In genomic region chr4:3706111-3706511, GRCh38 we compare ENCODE assay signal across 22 cellular contexts.
"Had no signal": no experiment of that assay in that cellular context is flagged by ENCODE, and none has a peak within 500 bp of the region (broad histone marks: within the 10 kb centered on the region; RNA-seq: fewer than 3 reads in every experiment).

No MANE protein-coding gene starts in this region.

- H3K27me3 Mint-ChIP-seq: activated CD4-positive, alpha-beta T cell treated with anti-CD3 and anti-CD28 coated beads, Interleukin-2, amount 10 ng/mL, durations not matched to agents 7 days and 5 days had no signal

- H3K27ac ChIP-seq: neutrophil, ovary, psoas muscle, right atrium auricular region, thyroid gland, VCaP had no signal

- H3K9me3 Mint-ChIP-seq: activated CD4-positive, alpha-beta T cell treated with anti-CD3 and anti-CD28 coated beads, Interleukin-2, amount 10 ng/mL, durations not matched to agents 7 days and 5 days; activated T-cell treated with anti-CD3 and anti-CD28 coated beads, Interleukin-2, amount 50 U/mL, for 24 hours; activated T-helper 17 cell treated with anti-CD3 and anti-CD28 coated beads, Interleukin-2, amount 50 U/mL, for 72 hours; naive B cell had no signal

- H3K4me3 ChIP-seq: ovary, psoas muscle, right atrium auricular region, thyroid gland had no signal

- H3K36me3 Mint-ChIP-seq: naive B cell had no signal

- H3K9me3 ChIP-seq: neutrophil, ovary, psoas muscle, right atrium auricular region, SK-N-SH, thyroid gland had no signal

- H3K27ac Mint-ChIP-seq: activated CD4-positive, alpha-beta T cell treated with anti-CD3 and anti-CD28 coated beads, Interleukin-2, amount 10 ng/mL, durations not matched to agents 7 days and 5 days; activated CD8-positive, alpha-beta T cell treated with anti-CD3 and anti-CD28 coated beads, Interleukin-2, amount 10 ng/mL, durations not matched to agents 7 days and 5 days; activated T-cell treated with anti-CD3 and anti-CD28 coated beads, Interleukin-2, amount 50 U/mL, for 24 hours; activated T-helper 17 cell treated with anti-CD3 and anti-CD28 coated beads, Interleukin-2, amount 50 U/mL, for 72 hours; naive B cell had no signal

- H3K27me3 ChIP-seq: ovary, thyroid gland had no signal

- H3K9ac ChIP-seq: SK-N-SH had no signal

- H3K4me1 ChIP-seq: psoas muscle, right atrium auricular region had no signal

- H3K4me2 ChIP-seq: SK-N-SH had no signal

- H3K4me3 Mint-ChIP-seq: activated CD4-positive, alpha-beta T cell treated with anti-CD3 and anti-CD28 coated beads, Interleukin-2, amount 10 ng/mL, durations not matched to agents 7 days and 5 days; activated CD8-positive, alpha-beta T cell treated with anti-CD3 and anti-CD28 coated beads, Interleukin-2, amount 10 ng/mL, durations not matched to agents 7 days and 5 days; activated T-cell treated with anti-CD3 and anti-CD28 coated beads, Interleukin-2, amount 50 U/mL, for 24 hours; activated T-helper 17 cell treated with anti-CD3 and anti-CD28 coated beads, Interleukin-2, amount 50 U/mL, for 72 hours; naive B cell had no signal

- H3K4me1 Mint-ChIP-seq: activated CD4-positive, alpha-beta T cell treated with anti-CD3 and anti-CD28 coated beads, Interleukin-2, amount 10 ng/mL, durations not matched to agents 7 days and 5 days; activated T-helper 17 cell treated with anti-CD3 and anti-CD28 coated beads, Interleukin-2, amount 50 U/mL, for 72 hours; naive B cell had no signal

- H3K36me3 ChIP-seq: neutrophil, ovary, right atrium auricular region, thyroid gland had no signal

- DNase-seq: activated CD4-positive, alpha-beta T cell treated with anti-CD3 and anti-CD28 coated beads, Interleukin-2, amount 10 ng/mL, durations not matched to agents 7 days and 5 days; activated CD4-positive, CD25-positive, alpha-beta regulatory T cell treated with anti-CD3 and anti-CD28 coated beads, Interleukin-2, amount 50 U/mL, for 72 hours; activated CD8-positive, alpha-beta T cell treated with anti-CD3 and anti-CD28 coated beads, Interleukin-2, amount 10 ng/mL, durations not matched to agents 7 days and 5 days; activated naive CD4-positive, alpha-beta T cell treated with Interleukin-2 at 50 U/mL for 16 hours; activated T-cell treated with anti-CD3 and anti-CD28 coated beads, Interleukin-2, amount 50 U/mL, for 24 hours; amygdala; cerebellar nuclear complex; erythroblast; foreskin fibroblast; kidney; mesenchymal stem cell; naive B cell; SK-N-SH; stimulated activated CD4-positive, alpha-beta T cell treated with anti-CD3 and anti-CD28 coated beads, Interleukin-4, amount 100 ng/mL, for 24 hours; stimulated activated naive CD8-positive, alpha-beta T cell treated with anti-CD3 and anti-CD28 coated beads, Interleukin-15, Interleukin-2, amounts not matched to agents 100 U/mL and 50 U/mL, for 24 hours; thyroid gland had no signal
